8 cellular contexts compared by ENCODE assay signal in genomic region chr7:158973440-158973839, GRCh38.
DNase-seq lines count a peak whose midpoint lies in the region; TF ChIP-seq lines count a peak whose summit lies in the region.

No MANE protein-coding gene starts in this region.

- H2BK5ac ChIP-seq in neuronal stem cell (ENCODE audit: low read length): no peak overlapping the region

- no peak overlapping the region for H3K9ac ChIP-seq in neuronal stem cell (ENCODE audit: low read depth, low read length, poor library complexity)

- no peak overlapping the region for H3K4ac ChIP-seq in neuronal stem cell (ENCODE audit: low read length)

- H2BK12ac ChIP-seq in neuronal stem cell (ENCODE audit: low read length): no peak overlapping the region

- no peak overlapping the region for H3K27ac Mint-ChIP-seq in chondrocyte (ENCODE audit: unreplicated experiment)

- H3K4me2 ChIP-seq in neuronal stem cell (ENCODE audit: insufficient read depth, low read length, poor library complexity, severe bottlenecking): no peak overlapping the region

- peaks cover 0 to 10% of the 10 kb centered on the region in 2 donors for H3K4me1 ChIP-seq in neuronal stem cell (ENCODE audit: control insufficient read depth in 2 of 2, insufficient read depth in 1 of 2, low read depth in 1 of 2, low read length in 2 of 2)

- H4K91ac ChIP-seq in neuronal stem cell (ENCODE audit: low read depth, low read length, poor library complexity): no peak overlapping the region

- H3K27me3 ChIP-seq in neuronal stem cell (ENCODE audit: control insufficient read depth in 3 of 3, insufficient read depth in 3 of 3, low read depth in 1 of 3, low read length in 3 of 3): no peaks in the 10 kb centered on the region

- no peak overlapping the region for H3K27ac ChIP-seq in neuronal stem cell (replicated peaks; ENCODE audit: low read length)

- peaks cover 7% of the 10 kb centered on the region for H3K36me3 Mint-ChIP-seq in chondrocyte (ENCODE audit: low read depth)

- H3K4me3 Mint-ChIP-seq in chondrocyte (ENCODE audit: unreplicated experiment): peak overlapping the region; percentile 49

- no peaks in the 10 kb centered on the region for H3K36me3 ChIP-seq in neuronal stem cell (replicated peaks in 1 of 2; ENCODE audit: control insufficient read depth in 2 of 2, insufficient read depth in 2 of 2, low read length in 2 of 2)

- no peak overlapping the region for H4K8ac ChIP-seq in neuronal stem cell (ENCODE audit: low read depth, low read length)

- peak overlapping the region; percentile 56 for H3K14ac ChIP-seq in neuronal stem cell (ENCODE audit: low read length)

- H2BK120ac ChIP-seq in neuronal stem cell (ENCODE audit: low read depth, low read length): no peak overlapping the region

- H3K18ac ChIP-seq in neuronal stem cell (ENCODE audit: low read length): peak overlapping the region; percentile 71

- H3K9me3 Mint-ChIP-seq in chondrocyte (ENCODE audit: low read depth): peaks cover 23% of the 10 kb centered on the region

- peak overlapping the region; percentile 95 for H3K23ac ChIP-seq in neuronal stem cell (ENCODE audit: low read depth, low read length, poor library complexity)

- DNase-seq in GM10248 (ENCODE audit: extremely low spot score): no peak
- peak; percentile 2 for DNase-seq in SKM-1 (lab: John Stamatoyannopoulos, UW; ENCODE audit: unreplicated experiment)
- DNase-seq in chondrocyte (ENCODE audit: low spot score): no peak
- DNase-seq in neuronal stem cell (ENCODE audit: low spot score): no peak
- no peak for DNase-seq in retina
- no peak for DNase-seq in NCI-H187 treated with DMSO at 0.1 percent for 48 hours (lab: John Stamatoyannopoulos, UW)
- DNase-seq in foreskin melanocyte: no peak
- no peak for DNase-seq in GF-D8 (lab: John Stamatoyannopoulos, UW)

- H3K4me3 ChIP-seq in neuronal stem cell (ENCODE audit: low read length in 2 of 2): no peak overlapping the region

- POLR2A ChIA-PET in GM10248 (lab: Yijun Ruan, JAX): no interaction called here

- WGBS in neuronal stem cell (ENCODE audit: extremely low coverage in 2 of 2, insufficient read length in 2 of 2, insufficient replicate concordance in 1 of 2), 2 donors: no CpG with 5 or more reads among the region's 43 CpGs

- H2AK5ac ChIP-seq in neuronal stem cell (ENCODE audit: low read depth, low read length): peak overlapping the region; percentile 75

- peaks cover 2% of the 10 kb centered on the region for H3K79me1 ChIP-seq in neuronal stem cell (ENCODE audit: low read depth, low read length)

- no peaks in the 10 kb centered on the region for H3K27me3 Mint-ChIP-seq in chondrocyte (ENCODE audit: low read depth)

- CTCF ChIA-PET in GM10248 (lab: Yijun Ruan, JAX): interaction anchor here (0.7 to 0.8 kb wide), 2 partner anchors 9 to 29 kb away, joined by 3 to 4 read pairs; no protein-coding TSS in a partner anchor

- peak overlapping the region; percentile 32 for H2AFZ ChIP-seq in neuronal stem cell (ENCODE audit: low read length)

- H3K4me1 Mint-ChIP-seq in chondrocyte (ENCODE audit: low read depth): peaks cover 12% of the 10 kb centered on the region

- no peak overlapping the region for H2BK15ac ChIP-seq in neuronal stem cell (ENCODE audit: low read length)

- TF ChIP-seq CTCF in GM10248 (IDR thresholded peaks at IDR 0.05; ENCODE audit: control extremely low read depth, extremely low read depth, low read depth, missing control alignments): peak; percentile 67
- peak; percentile 75 for TF ChIP-seq CTCF in chondrocyte (IDR thresholded peaks at IDR 0.05)

- peaks cover 0 to 8% of the 10 kb centered on the region in 2 donors for H3K9me3 ChIP-seq in neuronal stem cell (replicated peaks in 1 of 2; ENCODE audit: control insufficient read depth in 2 of 2, insufficient read depth in 1 of 2, low read depth in 1 of 2, low read length in 2 of 2)
